8 cellular contexts compared by ENCODE assay signal in genomic region chr17:42682400-42683384, GRCh38. TPM values are rescaled to one million over a fixed set of nuclear protein-coding genes. Genes with fewer than 3 reads are reported as not detected.
DNase-seq lines count a peak whose midpoint lies in the region; ATAC-seq and TF ChIP-seq lines count a peak whose summit lies in the region.

TSS of gene CNTNAP1 (plus strand) at chr17:42682531. CDS start at chr17:42682830, 299 bp downstream.

- H3K27me3 Mint-ChIP-seq in activated naive CD4-positive, alpha-beta T cell treated with anti-CD3 and anti-CD28 coated beads, Interleukin-2, amount 50 U/mL, for 24 hours: peaks cover 22% of the 10 kb centered on the region

- no peaks in the 10 kb centered on the region for H3K36me3 Mint-ChIP-seq in activated naive CD4-positive, alpha-beta T cell treated with anti-CD3 and anti-CD28 coated beads, Interleukin-2, amount 50 U/mL, for 24 hours

- TF ChIP-seq EP300 in gastroesophageal sphincter (IDR thresholded peaks at IDR 0.05): no peak

- no peaks in the 10 kb centered on the region for H3K9me3 ChIP-seq in gastroesophageal sphincter

- no peaks in the 10 kb centered on the region for H3K9me3 Mint-ChIP-seq in activated naive CD4-positive, alpha-beta T cell treated with anti-CD3 and anti-CD28 coated beads, Interleukin-2, amount 50 U/mL, for 24 hours

- peak; percentile 36 for DNase-seq in stimulated activated CD4-positive, alpha-beta T cell treated with anti-CD3 and anti-CD28 coated beads, Interleukin-1b, Interleukin-23, amount 100 ng/mL, for 48 hours
- DNase-seq in stimulated activated CD4-positive, alpha-beta T cell treated with anti-CD3 and anti-CD28 coated beads, Interleukin-4, amount 100 ng/mL, for 24 hours: no peak
- DNase-seq in NCI-H2171 treated with DMSO at 0.1 percent for 48 hours (lab: John Stamatoyannopoulos, UW) (peak; percentile 62), omental fat pad (ENCODE audit: low spot score) (no peak), SW 1271 (lab: John Stamatoyannopoulos, UW) (no peak)

- ATAC-seq in gastroesophageal sphincter: peak; percentile 12
- ATAC-seq in omental fat pad (ENCODE audit: low FRiP score): peak; percentile 58
- ATAC-seq in HG03469 (IDR thresholded peaks at IDR 0.05; ENCODE audit: unreplicated experiment): no peak

- TF ChIP-seq CTCF in gastroesophageal sphincter (IDR thresholded peaks at IDR 0.05) (no peak), omental fat pad (IDR thresholded peaks at IDR 0.05) (no peak)

- H3K27ac ChIP-seq in gastroesophageal sphincter: peak within 1 kb of the TSS; percentile 22 to 99 (median 70)

- no peak for TF ChIP-seq POLR2A in gastroesophageal sphincter (IDR thresholded peaks at IDR 0.05)

- peaks cover 0 to 30% of the 10 kb centered on the region in 2 donors for H3K36me3 ChIP-seq in gastroesophageal sphincter

- WGBS in gastroesophageal sphincter (ENCODE audit: low coverage in 1 of 2), 2 donors: 0 to 3% methylated on average over 7 to 18 of the region's 51 CpGs

- H3K4me3 Mint-ChIP-seq in activated naive CD4-positive, alpha-beta T cell treated with anti-CD3 and anti-CD28 coated beads, Interleukin-2, amount 50 U/mL, for 24 hours: peak within 1 kb of the TSS; percentile 71

- peaks cover 3 to 75% (median 43%) of the 10 kb centered on the region in 3 donors for H3K4me1 ChIP-seq in gastroesophageal sphincter

- H3K27ac Mint-ChIP-seq in activated naive CD4-positive, alpha-beta T cell treated with anti-CD3 and anti-CD28 coated beads, Interleukin-2, amount 50 U/mL, for 24 hours: peak within 1 kb of the TSS; percentile 55

- peaks cover 49% of the 10 kb centered on the region for H3K4me1 Mint-ChIP-seq in activated naive CD4-positive, alpha-beta T cell treated with anti-CD3 and anti-CD28 coated beads, Interleukin-2, amount 50 U/mL, for 24 hours

- no peaks in the 10 kb centered on the region for H3K27me3 ChIP-seq in gastroesophageal sphincter

- peak within 1 kb of the TSS; percentile 31 to 56 for H3K4me3 ChIP-seq in gastroesophageal sphincter

RNA-seq across cellular contexts. Expression of gene CNTNAP1, which starts in this region (rescaled TPM):
- 10 to 100 TPM in 1 of 4 donors, 1 to 10 TPM in 3; 1.7 to 14.5 (median 9.1) TPM for total RNA-seq in gastroesophageal sphincter
- 1 to 10 TPM; 1.8 to 9.0 (median 4.2) TPM for total RNA-seq in omental fat pad

Comparison
In these comparisons a context has a peak if more than half of its experiments do, and no peak if none do; other contexts are left out.
1. DNase-seq: peak in stimulated activated CD4-positive, alpha-beta T cell treated with anti-CD3 and anti-CD28 coated beads, Interleukin-1b, Interleukin-23, amount 100 ng/mL, for 48 hours (single experiment) and NCI-H2171 treated with DMSO at 0.1 percent for 48 hours (single experiment); none in stimulated activated CD4-positive, alpha-beta T cell treated with anti-CD3 and anti-CD28 coated beads, Interleukin-4, amount 100 ng/mL, for 24 hours (single experiment), omental fat pad (single experiment) and SW 1271 (0 of 2).